20 cellular contexts compared by ENCODE assay signal in the genomic region with DNA sequence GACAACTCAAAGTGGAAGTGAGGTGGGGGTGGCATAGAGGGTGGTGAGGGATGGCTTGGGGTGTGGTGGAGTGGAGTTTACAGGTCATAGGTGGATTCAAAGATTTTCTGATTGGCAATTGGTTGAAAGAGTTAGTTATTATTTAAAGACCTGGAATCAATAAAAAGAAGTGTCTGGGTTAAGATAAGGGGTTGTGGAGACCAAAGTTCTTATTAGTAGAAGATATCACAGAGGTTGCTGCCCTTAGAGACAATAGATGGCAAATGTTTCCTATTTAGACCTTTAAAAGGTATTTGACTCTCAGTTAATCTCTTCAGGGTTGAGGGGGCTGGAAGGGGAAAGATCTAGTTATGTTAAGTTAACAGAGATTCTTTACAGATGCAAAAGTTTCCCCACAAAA.
"Had no signal": no experiment of that assay in that cellular context is flagged by ENCODE, and none has a peak within 500 bp of the region (broad histone marks: within the 10 kb centered on the region; RNA-seq: fewer than 3 reads in every experiment).

No MANE protein-coding gene starts in this region.

- H3K4me3 Mint-ChIP-seq: dendritic cell treated with granulocyte-macrophage colony-stimulating factor and Interleukin-4, amounts not matched to agents 40 ng/mL and 50 ng/mL, for 4 days; effector memory CD8-positive, alpha-beta T cell; naive thymus-derived CD4-positive, alpha-beta T cell had no signal

- H3K9me3 Mint-ChIP-seq: dendritic cell treated with granulocyte-macrophage colony-stimulating factor and Interleukin-4, amounts not matched to agents 40 ng/mL and 50 ng/mL, for 4 days had no signal

- H3K27me3 ChIP-seq: foreskin keratinocyte, neutrophil, ovary, stomach, transverse colon had no signal

- H3K27me3 Mint-ChIP-seq: dendritic cell treated with granulocyte-macrophage colony-stimulating factor and Interleukin-4, amounts not matched to agents 40 ng/mL and 50 ng/mL, for 4 days; effector memory CD8-positive, alpha-beta T cell; naive thymus-derived CD4-positive, alpha-beta T cell had no signal

- H3K9me3 ChIP-seq: neutrophil, ovary, prostate gland, stomach, thoracic aorta, transverse colon had no signal

- H3K27ac ChIP-seq: foreskin keratinocyte, neutrophil, ovary, stomach, thoracic aorta, transverse colon had no signal

- H3K36me3 ChIP-seq: neutrophil, ovary, prostate gland, stomach, thoracic aorta, transverse colon had no signal

- DNase-seq: cerebellar nuclear complex; effector memory CD8-positive, alpha-beta T cell; erythroblast; foreskin keratinocyte; kidney; left cardiac atrium; left ventricle myocardium superior; naive thymus-derived CD4-positive, alpha-beta T cell; ovary; stimulated activated CD4-positive, alpha-beta T cell treated with anti-CD3 and anti-CD28 coated beads, Interleukin-2, amount 100 ng/mL, for 24 hours; stimulated activated CD4-positive, alpha-beta T cell treated with anti-CD3 and anti-CD28 coated beads, Interleukin-4, amount 100 ng/mL, for 4 hours; stimulated activated naive CD4-positive, alpha-beta T cell; stomach; substantia nigra; transverse colon had no signal

- H3K4me3 ChIP-seq: ovary, prostate gland, stomach, thoracic aorta, transverse colon had no signal

- H3K27ac Mint-ChIP-seq: dendritic cell treated with granulocyte-macrophage colony-stimulating factor and Interleukin-4, amounts not matched to agents 40 ng/mL and 50 ng/mL, for 4 days had no signal

- ATAC-seq: effector memory CD8-positive, alpha-beta T cell; foreskin keratinocyte; left cardiac atrium; left ventricle myocardium superior; naive thymus-derived CD4-positive, alpha-beta T cell; sciatic nerve had no signal
